Comparison of ENCODE assay signal across 23 cellular contexts in genomic region chr20:11305406-11305805, GRCh38.
DNase-seq lines count a peak whose midpoint lies in the region; ATAC-seq, FAIRE-seq and TF ChIP-seq lines count a peak whose summit lies in the region.
"Had no signal": no experiment of that assay in that cellular context is flagged by ENCODE, and none has a peak within 500 bp of the region (broad histone marks: within the 10 kb centered on the region; RNA-seq: fewer than 3 reads in every experiment).

No MANE protein-coding gene starts in this region.

- H3K4me3 ChIP-seq in NB4 (ENCODE audit: low read depth, low read length) (no peak overlapping the region), H1 (ENCODE audit: extremely low read depth in 1 of 4, insufficient read depth in 2 of 4, low read depth in 3 of 4, low read length in 4 of 4) (no peak overlapping the region)
- H3K4me3 ChIP-seq: cardiac muscle cell, upper lobe of right lung had no signal

- H2AFZ ChIP-seq in H1 (ENCODE audit: low read length), result peak overlapping the region; percentile 79; the same call in 1 of the 2 replicates

- no peak for ATAC-seq in activated naive CD4-positive, alpha-beta T cell treated with anti-CD3 and anti-CD28 coated beads, Interleukin-2, amount 50 U/mL, for 72 hours
- no peak for ATAC-seq in HG03442 (IDR thresholded peaks at IDR 0.05; ENCODE audit: unreplicated experiment)
- ATAC-seq: natural killer cell treated with Interleukin-12 subunit alpha and Interleukin-12 subunit beta and Interleukin-15 and Interleukin-18, amount 100 ng/mL, for 72 hours; stimulated activated naive CD8-positive, alpha-beta T cell treated with anti-CD3 and anti-CD28 coated beads, Interleukin-15, Interleukin-2, amounts not matched to agents 100 U/mL and 50 U/mL, for 24 hours; upper lobe of right lung had no signal

- no peaks in the 10 kb centered on the region for H3K79me2 ChIP-seq in H1 (ENCODE audit: control insufficient read depth in 1 of 2, insufficient read depth in 2 of 2, low read length in 2 of 2)

- no peaks in the 10 kb centered on the region for H3K79me1 ChIP-seq in H1 (ENCODE audit: low read depth, low read length)

- H3K4me1 ChIP-seq in H1 (replicated peaks in 1 of 4; ENCODE audit: control insufficient read depth in 3 of 4, insufficient read depth in 4 of 4, low read length in 3 of 4), result no peaks in the 10 kb centered on the region; a peak in 1 of 7 replicates
- H3K4me1 ChIP-seq: upper lobe of right lung had no signal

- no peak overlapping the region for H3K18ac ChIP-seq in H1 (ENCODE audit: extremely low read depth, low read length)

- CTCF ChIA-PET in H1 (lab: Charles Lee; ENCODE audit: partially characterized antibody), result no interaction called here

- H3K23me2 ChIP-seq in H1 (ENCODE audit: low read depth, low read length), result no peaks in the 10 kb centered on the region

- H2BK5ac ChIP-seq in H1 (ENCODE audit: low read depth, low read length), result no peak overlapping the region

- no peaks in the 10 kb centered on the region for H3K36me3 ChIP-seq in H1 (ENCODE audit: control insufficient read depth in 2 of 4, insufficient read depth in 4 of 4, low read length in 3 of 4)
- H3K36me3 ChIP-seq: cardiac muscle cell, upper lobe of right lung had no signal

- H3K27me3 ChIP-seq in H1 (replicated peaks in 1 of 4; ENCODE audit: control insufficient read depth in 3 of 4, extremely low read depth in 1 of 4, insufficient read depth in 3 of 4, low read length in 3 of 4), result no peaks in the 10 kb centered on the region
- H3K27me3 ChIP-seq: cardiac muscle cell, upper lobe of right lung had no signal

- POLR2A ChIA-PET in H1 (lab: Charles Lee; ENCODE audit: partially characterized antibody), result interaction anchor here (0.6 to 0.9 kb wide), 2 partner anchors 26 to 239 kb away, joined by 3 read pairs; no protein-coding TSS in a partner anchor

- no peak for TF ChIP-seq RAD21 in H1 (IDR thresholded peaks at IDR 0.05 in 1 of 2, conservative IDR thresholded peaks at IDR 0.05 in 1 of 2; ENCODE audit: low read depth in 2 of 2, low read length in 2 of 2)

- H3K27ac Mint-ChIP-seq in activated naive CD4-positive, alpha-beta T cell treated with anti-CD3 and anti-CD28 coated beads, Interleukin-2, amount 50 U/mL, for 72 hours, result no peak overlapping the region
- H3K27ac Mint-ChIP-seq: activated naive CD8-positive, alpha-beta T cell; activated T-cell treated with anti-CD3 and anti-CD28 coated beads, Interleukin-2, amount 50 U/mL, for 24 hours; CD14-positive monocyte; memory B cell; natural killer cell treated with Interleukin-12 subunit alpha and Interleukin-12 subunit beta and Interleukin-15 and Interleukin-18, amount 100 ng/mL, for 72 hours had no signal

- no peak overlapping the region for H3K23ac ChIP-seq in H1 (ENCODE audit: insufficient read length)

- H2BK20ac ChIP-seq in H1 (ENCODE audit: low read length), result no peak overlapping the region

- no peak overlapping the region for H2BK15ac ChIP-seq in H1 (ENCODE audit: low read length)

- H4K5ac ChIP-seq in H1 (ENCODE audit: insufficient read length, low read depth, low read length), result no peak overlapping the region

- peaks cover 9 to 13% of the 10 kb centered on the region in 2 donors for H3K9me3 Mint-ChIP-seq in activated naive CD4-positive, alpha-beta T cell treated with anti-CD3 and anti-CD28 coated beads, Interleukin-2, amount 50 U/mL, for 72 hours
- H3K9me3 Mint-ChIP-seq: activated T-cell treated with anti-CD3 and anti-CD28 coated beads, Interleukin-2, amount 50 U/mL, for 24 hours; natural killer cell treated with Interleukin-12 subunit alpha and Interleukin-12 subunit beta and Interleukin-15 and Interleukin-18, amount 100 ng/mL, for 72 hours had no signal

- FAIRE-seq in H1 (lab: Jason Lieb, UNC), result peak; percentile 19
- FAIRE-seq: GM18507, TTC549 had no signal

- no peak overlapping the region for H4K8ac ChIP-seq in H1 (ENCODE audit: extremely low read depth, insufficient read depth, low read length)

- H2BK12ac ChIP-seq in H1 (ENCODE audit: low read depth, low read length), result no peak overlapping the region; the same call in 1 of the 2 replicates

- no peak overlapping the region for H4K91ac ChIP-seq in H1 (replicated peaks; ENCODE audit: insufficient read length, low read length)

- DNase-seq in NCI-H1105 treated with DMSO at 0.1 percent for 48 hours (lab: John Stamatoyannopoulos, UW) (peak; percentile 4), NCI-H1105 (lab: John Stamatoyannopoulos, UW) (no peak), NB4 (ENCODE audit: low read depth) (peak; percentile 29), H1 (ENCODE audit: low read depth in 1 of 2, low spot score in 2 of 2) (no peak), myocyte (ENCODE audit: low read depth) (peak; percentile 25), anterior cingulate cortex (lab: John Stamatoyannopoulos, UW) (no peak)
- no peak for DNase-seq in activated naive CD4-positive, alpha-beta T cell treated with anti-CD3 and anti-CD28 coated beads, Interleukin-2, amount 50 U/mL, for 72 hours (ENCODE audit: low spot score in 2 of 2)
- DNase-seq: 8988T; activated CD4-positive, alpha-beta T cell treated with anti-CD3 and anti-CD28 coated beads, Interleukin-2, amount 50 U/mL, for 4 hours; activated T-cell treated with anti-CD3 and anti-CD28 coated beads, Interleukin-2, amount 50 U/mL, for 24 hours; DMS79; effector CD4-positive, alpha-beta T cell; NCI-H510A; stimulated activated naive CD8-positive, alpha-beta T cell treated with anti-CD3 and anti-CD28 coated beads, Interleukin-15, Interleukin-2, amounts not matched to agents 100 U/mL and 50 U/mL, for 24 hours; upper lobe of right lung had no signal

- WGBS in H1 (ENCODE audit: extremely low coverage in 1 of 2, insufficient coverage in 1 of 2, insufficient read length in 1 of 2, insufficient replicate concordance in 2 of 2, low coverage in 1 of 2, low lambda C conversion rate in 2 of 2, missing lambda C conversion rate in 1 of 2), 2 experiments, result 55% methylated on average over 2 of the region's 2 CpGs; no CpG with 5 or more reads in 1 of the 2 experiments

- H3K36me3 Mint-ChIP-seq in activated naive CD4-positive, alpha-beta T cell treated with anti-CD3 and anti-CD28 coated beads, Interleukin-2, amount 50 U/mL, for 72 hours, result no peaks in the 10 kb centered on the region
- H3K36me3 Mint-ChIP-seq: activated naive CD8-positive, alpha-beta T cell; CD14-positive monocyte; memory B cell; natural killer cell treated with Interleukin-12 subunit alpha and Interleukin-12 subunit beta and Interleukin-15 and Interleukin-18, amount 100 ng/mL, for 72 hours had no signal

- TF ChIP-seq POLR2A in NB4 (IDR thresholded peaks at IDR 0.05; ENCODE audit: extremely low read depth, insufficient read length) (no peak), H1 (IDR thresholded peaks at IDR 0.05; ENCODE audit: control extremely low read depth in 1 of 2, low read depth in 2 of 2, low read length in 2 of 2) (no peak)

- TF ChIP-seq EP300 in H1 (IDR thresholded peaks at IDR 0.05; ENCODE audit: borderline replicate concordance in 1 of 2, low read depth in 2 of 2, low read length in 2 of 2), result no peak

- no peak overlapping the region for H3K9ac ChIP-seq in H1 (replicated peaks in 1 of 4; ENCODE audit: extremely low read depth in 1 of 4, low read depth in 3 of 4, low read length in 3 of 4)

- no peak overlapping the region for H3K56ac ChIP-seq in H1 (replicated peaks; ENCODE audit: insufficient read length, low read depth, low read length)

- no peak overlapping the region for H2AK5ac ChIP-seq in H1 (ENCODE audit: low read depth, low read length)

- no peak overlapping the region for H3K14ac ChIP-seq in H1 (ENCODE audit: insufficient read length)

- no peak overlapping the region for H3K4ac ChIP-seq in H1 (replicated peaks; ENCODE audit: insufficient read length, low read depth, low read length)

- H3K27ac ChIP-seq in H1 (ENCODE audit: low read depth, low read length), result no peak overlapping the region; the same call in 1 of the 2 replicates
- H3K27ac ChIP-seq: cardiac muscle cell, upper lobe of right lung had no signal

- H2BK120ac ChIP-seq in H1 (replicated peaks; ENCODE audit: low read depth, low read length), result no peak overlapping the region

- H3K9me3 ChIP-seq in H1 (ENCODE audit: insufficient read depth in 2 of 2, low read depth in 1 of 2, low read length in 1 of 2), result no peaks in the 10 kb centered on the region; a peak in 1 of 4 replicates
- H3K9me3 ChIP-seq: upper lobe of right lung had no signal

- no peak overlapping the region for H3K4me2 ChIP-seq in H1 (ENCODE audit: insufficient read depth in 1 of 2, low read depth in 2 of 2, low read length in 2 of 2)

- H4K20me1 ChIP-seq in H1 (replicated peaks in 1 of 2; ENCODE audit: control insufficient read depth in 1 of 2, insufficient read depth in 2 of 2, low read length in 2 of 2), result no peaks in the 10 kb centered on the region

- TF ChIP-seq CTCF in NB4 (IDR thresholded peaks at IDR 0.05; ENCODE audit: low read depth, low read length) (no peak), H1 (IDR thresholded peaks at IDR 0.05; ENCODE audit: control extremely low read depth in 1 of 3, insufficient read depth in 1 of 3, low read depth in 1 of 3, low read length in 3 of 3) (no peak)

TF ChIP-seq in H1, 55 proteins besides CTCF, POLR2A, EP300 and RAD21 (continues in another document):
- TF ChIP-seq SP2 (IDR thresholded peaks at IDR 0.05; ENCODE audit: low read length) (no peak), ZNF274 (IDR thresholded peaks at IDR 0.05; ENCODE audit: borderline replicate concordance, extremely low read depth, low read length) (no peak), SUZ12 (IDR thresholded peaks at IDR 0.05; ENCODE audit: low read length) (no peak), CHD1 (IDR thresholded peaks at IDR 0.05; ENCODE audit: low read depth, low read length) (no peak), CHD2 (IDR thresholded peaks at IDR 0.05; ENCODE audit: low read length) (no peak), SRF (IDR thresholded peaks at IDR 0.05; ENCODE audit: low read depth, low read length) (no peak), EZH2 (IDR thresholded peaks at IDR 0.05; ENCODE audit: low read depth, low read length, severe bottlenecking) (no peak), SP1 (IDR thresholded peaks at IDR 0.05; ENCODE audit: low read depth, low read length) (no peak), POLR2AphosphoS5 (IDR thresholded peaks at IDR 0.05; ENCODE audit: low read depth, low read length) (no peak), PHF8 (conservative IDR thresholded peaks at IDR 0.05; ENCODE audit: low read depth, low read length) (no peak), TBP (IDR thresholded peaks at IDR 0.05; ENCODE audit: low read depth, low read length) (no peak), GABPA (IDR thresholded peaks at IDR 0.05; ENCODE audit: borderline replicate concordance, insufficient read depth, low read length) (no peak), JUN (IDR thresholded peaks at IDR 0.05; ENCODE audit: low read depth, low read length) (no peak), CBX8 (IDR thresholded peaks at IDR 0.05; ENCODE audit: borderline replicate concordance, low read depth, low read length) (no peak), YY1 (IDR thresholded peaks at IDR 0.05; ENCODE audit: low read depth, low read length) (no peak)
- TF ChIP-seq, protein P1, sequence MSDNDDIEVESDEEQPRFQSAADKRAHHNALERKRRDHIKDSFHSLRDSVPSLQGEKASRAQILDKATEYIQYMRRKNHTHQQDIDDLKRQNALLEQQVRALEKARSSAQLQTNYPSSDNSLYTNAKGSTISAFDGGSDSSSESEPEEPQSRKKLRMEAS (IDR thresholded peaks at IDR 0.05), result peak; percentile 51; the same call in 1 of the 2 replicates

Comparison
In these comparisons a context has a peak if more than half of its experiments do, and no peak if none do; other contexts are left out.
1. DNase-seq: peak in NCI-H1105 treated with DMSO at 0.1 percent for 48 hours (single experiment), NB4 (single experiment) and myocyte (single experiment); none in NCI-H1105 (single experiment), H1 (0 of 2), activated naive CD4-positive, alpha-beta T cell treated with anti-CD3 and anti-CD28 coated beads, Interleukin-2, amount 50 U/mL, for 72 hours (0 of 2) and anterior cingulate cortex (0 of 58).